ENCODE assay signal across 14 cellular contexts in genomic region chr16:82034981-82035612, GRCh38. TPM values are rescaled to one million over a fixed set of nuclear protein-coding genes. Genes with fewer than 3 reads are reported as not detected.
A peak's percentile ranks its signal among the peaks of the same experiment; 100 is the strongest.
DNase-seq lines count a peak whose midpoint lies in the region; ATAC-seq and TF ChIP-seq lines count a peak whose summit lies in the region.
"Had no signal": no experiment of that assay in that cellular context is flagged by ENCODE, and none has a peak within 500 bp of the region (broad histone marks: within the 10 kb centered on the region; RNA-seq: fewer than 3 reads in every experiment).

A gene with protein sequence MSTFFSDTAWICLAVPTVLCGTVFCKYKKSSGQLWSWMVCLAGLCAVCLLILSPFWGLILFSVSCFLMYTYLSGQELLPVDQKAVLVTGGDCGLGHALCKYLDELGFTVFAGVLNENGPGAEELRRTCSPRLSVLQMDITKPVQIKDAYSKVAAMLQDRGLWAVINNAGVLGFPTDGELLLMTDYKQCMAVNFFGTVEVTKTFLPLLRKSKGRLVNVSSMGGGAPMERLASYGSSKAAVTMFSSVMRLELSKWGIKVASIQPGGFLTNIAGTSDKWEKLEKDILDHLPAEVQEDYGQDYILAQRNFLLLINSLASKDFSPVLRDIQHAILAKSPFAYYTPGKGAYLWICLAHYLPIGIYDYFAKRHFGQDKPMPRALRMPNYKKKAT (plus strand): TSS chr16:82035253. CDS start chr16:82035425, 172 bp downstream.

- no peaks in the 10 kb centered on the region for H3K36me3 Mint-ChIP-seq in type B pancreatic cell
- H3K36me3 Mint-ChIP-seq: IgD-negative memory B cell had no signal

- in situ Hi-C loops in brain microvascular endothelial cell (cut with HindIII; ENCODE audit: low pct_ligation_motif_present, low sequenced_read_pairs) = no loop called here

- DNase-seq in HuH-7 (ENCODE audit: low spot score) (peak; percentile 37), brain microvascular endothelial cell (peak; percentile 26), kidney tubule cell (ENCODE audit: low spot score) (peak; percentile 93), type B pancreatic cell (ENCODE audit: extremely low spot score, unreplicated experiment) (no peak), DMS 273 treated with DMSO at 0.1 percent for 48 hours (lab: John Stamatoyannopoulos, UW) (no peak)
- DNase-seq in activated T-cell treated with anti-CD3 and anti-CD28 coated beads, Interleukin-2, amount 50 U/mL, for 1 hour = no peak
- DNase-seq: activated CD4-positive, alpha-beta T cell treated with anti-CD3 and anti-CD28 coated beads, Interleukin-2, amount 50 U/mL, for 1 hour; activated naive CD4-positive, alpha-beta T cell treated with Interleukin-2 at 50 U/mL for 16 hours; cortex of kidney; nucleus accumbens; stimulated activated CD4-positive, alpha-beta T cell treated with anti-CD3 and anti-CD28 coated beads, Interleukin-4, amount 100 ng/mL, for 1 hour had no signal

- peak within 1 kb of the TSS; percentile 60 for H3K4me3 Mint-ChIP-seq in type B pancreatic cell
- H3K4me3 Mint-ChIP-seq: IgD-negative memory B cell had no signal

- H3K27ac Mint-ChIP-seq in type B pancreatic cell = peak within 1 kb of the TSS; percentile 37

- TF ChIP-seq CTCF in brain microvascular endothelial cell (IDR thresholded peaks at IDR 0.05; ENCODE audit: low read depth, low read length, missing control alignments) (no peak), type B pancreatic cell (conservative IDR thresholded peaks at IDR 0.05) (no peak)

- H3K27me3 ChIP-seq in brain microvascular endothelial cell (replicated peaks) = peaks cover 4% of the 10 kb centered on the region
- H3K27me3 ChIP-seq: suprapubic skin had no signal

- ATAC-seq in HG02623 (IDR thresholded peaks at IDR 0.05; ENCODE audit: unreplicated experiment) = no peak

- H3K9me3 Mint-ChIP-seq in type B pancreatic cell = no peaks in the 10 kb centered on the region

- peaks cover 4% of the 10 kb centered on the region for H3K4me1 Mint-ChIP-seq in type B pancreatic cell (ENCODE audit: unreplicated experiment)
- H3K4me1 Mint-ChIP-seq: IgD-negative memory B cell had no signal

- H3K36me3 ChIP-seq in brain microvascular endothelial cell (replicated peaks) = no peaks in the 10 kb centered on the region
- H3K36me3 ChIP-seq: suprapubic skin had no signal

- peaks cover 19% of the 10 kb centered on the region for H3K27me3 Mint-ChIP-seq in type B pancreatic cell

- H3K27ac ChIP-seq in brain microvascular endothelial cell = no peak within 1 kb of the TSS
- H3K27ac ChIP-seq: suprapubic skin had no signal

- H3K4me3 ChIP-seq in brain microvascular endothelial cell (ENCODE audit: low read depth, low read length) = no peak within 1 kb of the TSS
- H3K4me3 ChIP-seq: suprapubic skin had no signal

RNA-seq across cellular contexts. Expression of the gene that starts here (rescaled TPM):
- total RNA-seq in type B pancreatic cell (ENCODE audit: low replicate concordance) = 6.8 and 17.8 TPM in 2 replicates

Comparison
In these comparisons a context has a peak if more than half of its experiments do, and no peak if none do; other contexts are left out.
1. DNase-seq: peak in HuH-7 (single experiment), brain microvascular endothelial cell (single experiment) and kidney tubule cell (single experiment); none in type B pancreatic cell (single experiment), DMS 273 treated with DMSO at 0.1 percent for 48 hours (single experiment) and activated T-cell treated with anti-CD3 and anti-CD28 coated beads, Interleukin-2, amount 50 U/mL, for 1 hour (single experiment).